ENCODE assay signal across 7 cellular contexts in genomic region chr6:2753743-2754142, GRCh38.
"Had no signal": no experiment of that assay in that cellular context is flagged by ENCODE, and none has a peak within 500 bp of the region (broad histone marks: within the 10 kb centered on the region; RNA-seq: fewer than 3 reads in every experiment).

No MANE protein-coding gene starts in this region.

- H2AFZ ChIP-seq: GM23338 had no signal

- ATAC-seq: GM23338 had no signal

- DNase-seq: H9, HCEC 1CT, KBM-7 had no signal

- FAIRE-seq: H1, H54 had no signal

- H3K27ac ChIP-seq: HL-60 had no signal

- H3K4me2 ChIP-seq: GM23338 had no signal

- H3K4me3 ChIP-seq: GM23338 had no signal
